1 cellular context compared by ENCODE assay signal in the genomic region with DNA sequence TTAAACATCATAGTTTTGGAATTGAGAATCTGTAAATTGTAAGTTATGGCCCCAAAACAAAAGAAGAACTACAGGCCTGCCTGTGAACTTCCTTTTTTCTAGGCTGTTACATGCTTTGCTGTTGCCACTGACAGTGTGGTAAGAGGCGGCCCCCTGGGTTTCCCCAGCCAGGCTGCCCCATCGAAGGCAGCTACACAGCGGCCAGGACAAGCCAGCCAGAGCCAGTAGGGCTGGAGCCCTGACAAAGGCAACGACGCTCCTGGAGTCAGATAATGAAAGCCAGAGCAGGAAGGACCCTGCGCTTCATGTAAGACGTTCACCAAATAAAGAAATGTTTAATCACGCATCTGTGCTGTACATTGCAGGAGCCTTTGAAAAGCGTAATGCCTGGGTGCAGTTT.
TF ChIP-seq lines count a peak whose summit lies in the region.

No MANE protein-coding gene starts in this region.

TF ChIP-seq in GM12878, 131 proteins besides CTCF, POLR2A, EP300 and RAD21 (continued from another document):
- peak; percentile 78 for TF ChIP-seq CHD2 (IDR thresholded peaks at IDR 0.05; ENCODE audit: borderline replicate concordance, low read depth, low read length)
- peak; percentile 25; the same call in 1 of the 2 replicates for TF ChIP-seq LARP7 (IDR thresholded peaks at IDR 0.05)
- TF ChIP-seq JUND (IDR thresholded peaks at IDR 0.05; ENCODE audit: low read depth, low read length): no peak
- TF ChIP-seq FOXK2 (IDR thresholded peaks at IDR 0.05): no peak
- TF ChIP-seq SPI1 (IDR thresholded peaks at IDR 0.05; ENCODE audit: borderline replicate concordance, insufficient read depth, low read depth, low read length): peak; percentile 53; the same call in 1 of the 2 replicates
- TF ChIP-seq IKZF2 (IDR thresholded peaks at IDR 0.05): peak in 1 of 2 experiments; percentile 17; a peak in 3 of 4 replicates
- TF ChIP-seq, protein P1, sequence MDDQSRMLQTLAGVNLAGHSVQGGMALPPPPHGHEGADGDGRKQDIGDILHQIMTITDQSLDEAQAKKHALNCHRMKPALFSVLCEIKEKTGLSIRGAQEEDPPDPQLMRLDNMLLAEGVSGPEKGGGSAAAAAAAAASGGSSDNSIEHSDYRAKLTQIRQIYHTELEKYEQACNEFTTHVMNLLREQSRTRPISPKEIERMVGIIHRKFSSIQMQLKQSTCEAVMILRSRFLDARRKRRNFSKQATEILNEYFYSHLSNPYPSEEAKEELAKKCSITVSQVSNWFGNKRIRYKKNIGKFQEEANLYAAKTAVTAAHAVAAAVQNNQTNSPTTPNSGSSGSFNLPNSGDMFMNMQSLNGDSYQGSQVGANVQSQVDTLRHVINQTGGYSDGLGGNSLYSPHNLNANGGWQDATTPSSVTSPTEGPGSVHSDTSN (IDR thresholded peaks at IDR 0.05; ENCODE audit: insufficient replicate concordance, low read depth, low read length): no peak
- TF ChIP-seq, protein P2, sequence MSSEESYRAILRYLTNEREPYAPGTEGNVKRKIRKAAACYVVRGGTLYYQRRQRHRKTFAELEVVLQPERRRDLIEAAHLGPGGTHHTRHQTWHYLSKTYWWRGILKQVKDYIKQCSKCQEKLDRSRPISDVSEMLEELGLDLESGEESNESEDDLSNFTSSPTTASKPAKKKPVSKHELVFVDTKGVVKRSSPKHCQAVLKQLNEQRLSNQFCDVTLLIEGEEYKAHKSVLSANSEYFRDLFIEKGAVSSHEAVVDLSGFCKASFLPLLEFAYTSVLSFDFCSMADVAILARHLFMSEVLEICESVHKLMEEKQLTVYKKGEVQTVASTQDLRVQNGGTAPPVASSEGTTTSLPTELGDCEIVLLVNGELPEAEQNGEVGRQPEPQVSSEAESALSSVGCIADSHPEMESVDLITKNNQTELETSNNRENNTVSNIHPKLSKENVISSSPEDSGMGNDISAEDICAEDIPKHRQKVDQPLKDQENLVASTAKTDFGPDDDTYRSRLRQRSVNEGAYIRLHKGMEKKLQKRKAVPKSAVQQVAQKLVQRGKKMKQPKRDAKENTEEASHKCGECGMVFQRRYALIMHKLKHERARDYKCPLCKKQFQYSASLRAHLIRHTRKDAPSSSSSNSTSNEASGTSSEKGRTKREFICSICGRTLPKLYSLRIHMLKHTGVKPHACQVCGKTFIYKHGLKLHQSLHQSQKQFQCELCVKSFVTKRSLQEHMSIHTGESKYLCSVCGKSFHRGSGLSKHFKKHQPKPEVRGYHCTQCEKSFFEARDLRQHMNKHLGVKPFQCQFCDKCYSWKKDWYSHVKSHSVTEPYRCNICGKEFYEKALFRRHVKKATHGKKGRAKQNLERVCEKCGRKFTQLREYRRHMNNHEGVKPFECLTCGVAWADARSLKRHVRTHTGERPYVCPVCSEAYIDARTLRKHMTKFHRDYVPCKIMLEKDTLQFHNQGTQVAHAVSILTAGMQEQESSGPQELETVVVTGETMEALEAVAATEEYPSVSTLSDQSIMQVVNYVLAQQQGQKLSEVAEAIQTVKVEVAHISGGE (CRISPR knock-in tag; IDR thresholded peaks at IDR 0.05): no peak
- no peak for TF ChIP-seq STAT3 (IDR thresholded peaks at IDR 0.05; ENCODE audit: low read depth, low read length)
- no peak for TF ChIP-seq SP1 (IDR thresholded peaks at IDR 0.05; ENCODE audit: low read depth, low read length)
- TF ChIP-seq TARDBP (IDR thresholded peaks at IDR 0.05; ENCODE audit: borderline replicate concordance): peak; percentile 26; the same call in 1 of the 2 replicates
- TF ChIP-seq IRF4 (IDR thresholded peaks at IDR 0.05; ENCODE audit: low read depth, low read length): peak; percentile 39; the same call in 1 of the 2 replicates
- no peak for TF ChIP-seq BRCA1 (IDR thresholded peaks at IDR 0.05; ENCODE audit: low read depth, low read length)
- TF ChIP-seq ZNF207 (IDR thresholded peaks at IDR 0.05; ENCODE audit: borderline replicate concordance): peak; percentile 78
- TF ChIP-seq, protein P3, sequence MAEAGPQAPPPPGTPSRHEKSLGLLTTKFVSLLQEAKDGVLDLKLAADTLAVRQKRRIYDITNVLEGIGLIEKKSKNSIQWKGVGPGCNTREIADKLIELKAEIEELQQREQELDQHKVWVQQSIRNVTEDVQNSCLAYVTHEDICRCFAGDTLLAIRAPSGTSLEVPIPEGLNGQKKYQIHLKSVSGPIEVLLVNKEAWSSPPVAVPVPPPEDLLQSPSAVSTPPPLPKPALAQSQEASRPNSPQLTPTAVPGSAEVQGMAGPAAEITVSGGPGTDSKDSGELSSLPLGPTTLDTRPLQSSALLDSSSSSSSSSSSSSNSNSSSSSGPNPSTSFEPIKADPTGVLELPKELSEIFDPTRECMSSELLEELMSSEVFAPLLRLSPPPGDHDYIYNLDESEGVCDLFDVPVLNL (IDR thresholded peaks at IDR 0.05; ENCODE audit: low read depth, low read length): 0 out of 2 replicates have a peak, but pooled peaks have one; percentile 42
